ENCODE assay signal across 1 cellular context in the genomic region with DNA sequence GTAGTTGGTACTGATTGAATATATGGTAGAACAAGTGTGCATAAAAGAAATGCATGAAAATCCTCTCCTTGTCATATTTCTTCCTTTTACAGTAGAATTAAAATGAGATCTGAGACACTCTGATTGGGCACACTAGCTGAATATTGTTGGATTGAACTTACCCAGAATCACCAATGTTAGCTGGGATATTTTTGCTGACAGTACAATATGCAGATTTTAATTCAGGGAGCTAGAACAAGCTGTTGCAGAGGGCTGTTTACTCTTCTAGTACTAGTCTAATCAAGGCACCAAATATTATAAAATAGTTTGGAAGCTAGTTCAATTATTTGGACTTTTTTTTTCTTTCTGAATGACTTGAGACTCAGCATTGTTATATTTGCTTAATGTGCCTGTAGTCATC.
TF ChIP-seq lines count a peak whose summit lies in the region.

No MANE protein-coding gene starts in this region.

TF ChIP-seq in HepG2, 621 proteins besides CTCF, POLR2A, EP300 and RAD21 (continued from another document):
- TF ChIP-seq, protein P1, sequence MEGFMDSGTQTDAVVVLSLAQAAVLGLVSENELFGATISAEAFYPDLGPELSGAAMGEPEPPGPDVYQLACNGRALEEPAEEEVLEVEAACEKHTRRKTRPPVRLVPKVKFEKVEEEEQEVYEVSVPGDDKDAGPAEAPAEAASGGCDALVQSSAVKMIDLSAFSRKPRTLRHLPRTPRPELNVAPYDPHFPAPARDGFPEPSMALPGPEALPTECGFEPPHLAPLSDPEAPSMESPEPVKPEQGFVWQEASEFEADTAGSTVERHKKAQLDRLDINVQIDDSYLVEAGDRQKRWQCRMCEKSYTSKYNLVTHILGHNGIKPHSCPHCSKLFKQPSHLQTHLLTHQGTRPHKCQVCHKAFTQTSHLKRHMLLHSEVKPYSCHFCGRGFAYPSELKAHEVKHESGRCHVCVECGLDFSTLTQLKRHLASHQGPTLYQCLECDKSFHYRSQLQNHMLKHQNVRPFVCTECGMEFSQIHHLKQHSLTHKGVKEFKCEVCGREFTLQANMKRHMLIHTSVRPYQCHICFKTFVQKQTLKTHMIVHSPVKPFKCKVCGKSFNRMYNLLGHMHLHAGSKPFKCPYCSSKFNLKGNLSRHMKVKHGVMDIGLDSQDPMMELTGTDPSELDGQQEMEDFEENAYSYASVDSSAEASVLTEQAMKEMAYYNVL (CRISPR knock-in tag; IDR thresholded peaks at IDR 0.05; ENCODE audit: borderline replicate concordance), result no peak
- TF ChIP-seq ZNF788 (CRISPR knock-in tag; IDR thresholded peaks at IDR 0.05; ENCODE audit: borderline replicate concordance), result no peak
- TF ChIP-seq MAFK (conservative IDR thresholded peaks at IDR 0.05 in 1 of 2, IDR thresholded peaks at IDR 0.05 in 1 of 2; ENCODE audit: low read length in 2 of 2), result peak; percentile 83 to 88
- no peak for TF ChIP-seq IKZF1 (IDR thresholded peaks at IDR 0.05)
- no peak for TF ChIP-seq ZMYM4 (CRISPR knock-in tag; IDR thresholded peaks at IDR 0.05)
- no peak for TF ChIP-seq ZNF326 (CRISPR knock-in tag; IDR thresholded peaks at IDR 0.05; ENCODE audit: borderline replicate concordance)
- no peak for TF ChIP-seq YY1 (IDR thresholded peaks at IDR 0.05; ENCODE audit: insufficient read depth, insufficient replicate concordance, low read depth, low read length)
- TF ChIP-seq RELA (CRISPR knock-in tag; IDR thresholded peaks at IDR 0.05), result no peak
- no peak for TF ChIP-seq SIX1 (CRISPR knock-in tag; IDR thresholded peaks at IDR 0.05; ENCODE audit: borderline replicate concordance)
- TF ChIP-seq HNF4G (IDR thresholded peaks at IDR 0.05; ENCODE audit: borderline replicate concordance, low read depth, low read length), result no peak
- no peak for TF ChIP-seq HNF4G (CRISPR knock-in tag; IDR thresholded peaks at IDR 0.05; ENCODE audit: borderline replicate concordance, low read depth)
